ENCODE assay signal across 18 cellular contexts in the genomic region with DNA sequence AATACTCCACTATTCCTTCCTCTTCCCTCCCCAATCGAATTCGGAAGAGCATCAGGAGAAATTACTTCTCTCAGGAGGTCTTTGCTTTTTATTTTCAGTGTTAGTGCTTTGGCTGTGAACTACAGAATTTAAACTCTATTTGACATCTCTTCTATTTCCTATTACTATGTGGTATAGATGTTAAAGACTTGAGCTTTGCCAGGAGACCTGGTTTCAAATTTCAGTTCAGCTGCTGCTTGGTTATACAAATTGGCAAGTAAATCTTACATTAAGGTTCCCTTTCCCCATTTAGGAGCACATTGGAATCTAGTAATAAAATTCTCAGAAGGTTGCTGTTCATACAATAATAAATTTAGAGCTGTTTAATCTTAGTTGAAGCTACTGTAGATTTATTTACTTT. TPM values are rescaled to one million over a fixed set of nuclear protein-coding genes. Genes with fewer than 3 reads are reported as not detected.
DNase-seq lines count a peak whose midpoint lies in the region; ATAC-seq and TF ChIP-seq lines count a peak whose summit lies in the region.
"Had no signal": no experiment of that assay in that cellular context is flagged by ENCODE, and none has a peak within 500 bp of the region (broad histone marks: within the 10 kb centered on the region; RNA-seq: fewer than 3 reads in every experiment).

No MANE protein-coding gene starts in this region.

- TF ChIP-seq CTCF in choroid plexus epithelial cell (conservative IDR thresholded peaks at IDR 0.05; ENCODE audit: low read depth, low read length) (no peak), osteocyte (IDR thresholded peaks at IDR 0.05) (no peak)

- H3K4me1 Mint-ChIP-seq in activated CD8-positive, alpha-beta memory T cell treated with anti-CD3 and anti-CD28 coated beads, Interleukin-2, amount 10 ng/mL, durations not matched to agents 7 days and 5 days: peaks cover 60% of the 10 kb centered on the region
- peaks cover 43% of the 10 kb centered on the region for H3K4me1 Mint-ChIP-seq in osteocyte (ENCODE audit: unreplicated experiment)

- H3K4me3 ChIP-seq in choroid plexus epithelial cell (ENCODE audit: low read depth, low read length): no peak overlapping the region
- H3K4me3 ChIP-seq: colonic mucosa, gastroesophageal sphincter, GM12878, left lung, pancreas had no signal

- no peak for ATAC-seq in activated CD8-positive, alpha-beta memory T cell treated with anti-CD3 and anti-CD28 coated beads, Interleukin-2, amount 10 ng/mL, durations not matched to agents 7 days and 5 days
- ATAC-seq in HG03565 (IDR thresholded peaks at IDR 0.05; ENCODE audit: unreplicated experiment): no peak
- ATAC-seq: gastroesophageal sphincter, GM12878, HepG2, left lung, pancreas had no signal

- no peak overlapping the region for H3K4me3 Mint-ChIP-seq in activated CD8-positive, alpha-beta memory T cell treated with anti-CD3 and anti-CD28 coated beads, Interleukin-2, amount 10 ng/mL, durations not matched to agents 7 days and 5 days
- H3K4me3 Mint-ChIP-seq in osteocyte (ENCODE audit: unreplicated experiment): no peak overlapping the region
- H3K4me3 Mint-ChIP-seq: activated CD4-positive, alpha-beta memory T cell treated with anti-CD3 and anti-CD28 coated beads for 36 hours had no signal

- no peaks in the 10 kb centered on the region for H3K27me3 Mint-ChIP-seq in activated CD8-positive, alpha-beta memory T cell treated with anti-CD3 and anti-CD28 coated beads, Interleukin-2, amount 10 ng/mL, durations not matched to agents 7 days and 5 days
- no peaks in the 10 kb centered on the region for H3K27me3 Mint-ChIP-seq in osteocyte (ENCODE audit: unreplicated experiment)
- H3K27me3 Mint-ChIP-seq: activated CD4-positive, alpha-beta memory T cell treated with anti-CD3 and anti-CD28 coated beads for 36 hours had no signal

- H3K36me3 Mint-ChIP-seq in activated CD8-positive, alpha-beta memory T cell treated with anti-CD3 and anti-CD28 coated beads, Interleukin-2, amount 10 ng/mL, durations not matched to agents 7 days and 5 days: peaks cover 40% of the 10 kb centered on the region
- peaks cover 18% of the 10 kb centered on the region for H3K36me3 Mint-ChIP-seq in osteocyte (ENCODE audit: unreplicated experiment)

- CTCF ChIA-PET in activated CD8-positive, alpha-beta memory T cell treated with anti-CD3 and anti-CD28 coated beads, Interleukin-2, amount 10 ng/mL, durations not matched to agents 7 days and 5 days (lab: Charles Lee): interaction anchor here (5.4 kb wide), 1 partner anchor 11 kb away, joined by 41 read pairs; a partner anchor contains a TSS

- peak overlapping the region; percentile 6 for H3K27ac Mint-ChIP-seq in activated CD8-positive, alpha-beta memory T cell treated with anti-CD3 and anti-CD28 coated beads, Interleukin-2, amount 10 ng/mL, durations not matched to agents 7 days and 5 days
- H3K27ac Mint-ChIP-seq in osteocyte (ENCODE audit: unreplicated experiment): peak overlapping the region; percentile 38
- H3K27ac Mint-ChIP-seq: activated CD4-positive, alpha-beta memory T cell treated with anti-CD3 and anti-CD28 coated beads for 36 hours had no signal

- no peak for DNase-seq in activated CD8-positive, alpha-beta memory T cell treated with anti-CD3 and anti-CD28 coated beads, Interleukin-2, amount 10 ng/mL, durations not matched to agents 7 days and 5 days
- DNase-seq in activated CD8-positive, alpha-beta memory T cell treated with anti-CD3 and anti-CD28 coated beads, Interleukin-2, amount 50 U/mL, for 4 hours: no peak
- DNase-seq in NCI-H2107 treated with DMSO at 0.1 percent for 48 hours (lab: John Stamatoyannopoulos, UW; ENCODE audit: unreplicated experiment): peak; percentile 12
- DNase-seq in choroid plexus epithelial cell (ENCODE audit: low read depth): peak; percentile 68
- no peak for DNase-seq in osteocyte (ENCODE audit: extremely low spot score, unreplicated experiment)
- no peak for DNase-seq in pons (ENCODE audit: low spot score)
- no peak for DNase-seq in activated gamma-delta T cell (lab: John Stamatoyannopoulos, UW)
- DNase-seq: activated CD4-positive, alpha-beta memory T cell treated with anti-CD3 and anti-CD28 coated beads for 36 hours; colonic mucosa; left lung; NCI-H2029 treated with DMSO at 0.1 percent for 48 hours; NK-92 treated with Interleukin-12 subunit alpha and Interleukin-12 subunit beta, amount 100 ng/mL, for 24 hours; pancreas; substantia nigra had no signal

- H3K9me3 Mint-ChIP-seq in activated CD8-positive, alpha-beta memory T cell treated with anti-CD3 and anti-CD28 coated beads, Interleukin-2, amount 10 ng/mL, durations not matched to agents 7 days and 5 days (ENCODE audit: low read depth): no peaks in the 10 kb centered on the region
- H3K9me3 Mint-ChIP-seq in osteocyte (ENCODE audit: unreplicated experiment): no peaks in the 10 kb centered on the region
- H3K9me3 Mint-ChIP-seq: activated CD4-positive, alpha-beta memory T cell treated with anti-CD3 and anti-CD28 coated beads for 36 hours had no signal

RNA-seq across cellular contexts. Expression of a gene that starts 13.1 kb away (rescaled TPM):
- 10 to 100 TPM; 68.0 to 86.4 TPM for total RNA-seq in activated CD8-positive, alpha-beta memory T cell treated with anti-CD3 and anti-CD28 coated beads, Interleukin-2, amount 10 ng/mL, durations not matched to agents 7 days and 5 days
- 66.7 and 69.6 TPM in 2 replicates for total RNA-seq in osteocyte

Comparison
In these comparisons a context has a peak if more than half of its experiments do, and no peak if none do; other contexts are left out.
1. DNase-seq: peak in NCI-H2107 treated with DMSO at 0.1 percent for 48 hours (single experiment) and choroid plexus epithelial cell (single experiment); none in activated CD8-positive, alpha-beta memory T cell treated with anti-CD3 and anti-CD28 coated beads, Interleukin-2, amount 10 ng/mL, durations not matched to agents 7 days and 5 days (single experiment), activated CD8-positive, alpha-beta memory T cell treated with anti-CD3 and anti-CD28 coated beads, Interleukin-2, amount 50 U/mL, for 4 hours (single experiment), osteocyte (single experiment), pons (single experiment) and activated gamma-delta T cell (single experiment).